1 cellular context compared by ENCODE assay signal in the genomic region with DNA sequence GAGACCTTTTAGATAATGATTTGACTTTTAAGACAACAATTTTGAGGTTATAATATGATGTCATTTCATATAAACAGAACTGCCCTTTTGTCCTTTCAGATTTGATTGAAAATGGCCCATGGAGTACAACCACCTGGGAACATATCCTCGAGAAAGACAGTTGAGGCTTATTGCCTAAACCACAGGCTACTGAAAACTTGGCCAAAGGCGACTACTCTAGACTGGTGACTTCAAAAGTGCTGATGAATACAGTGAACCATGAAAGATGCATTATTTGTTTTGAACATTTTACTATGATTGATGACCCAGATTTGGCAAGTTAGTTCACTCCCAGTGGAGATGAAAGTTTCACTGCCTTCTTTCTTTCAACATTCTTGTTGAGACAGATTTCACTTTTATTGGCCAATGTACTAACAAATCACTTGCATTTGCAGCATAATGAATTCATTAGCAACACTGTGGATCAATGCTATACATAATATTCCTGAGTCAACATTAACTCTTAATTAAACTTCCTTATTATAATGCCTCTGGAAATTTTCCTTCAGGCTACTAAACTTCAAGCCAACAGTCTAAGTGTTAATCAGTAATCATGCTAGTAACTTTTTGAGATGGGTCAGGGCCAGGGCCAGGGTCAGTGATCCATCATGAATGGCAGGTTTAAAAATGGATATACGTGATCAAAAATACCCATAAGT.
TF ChIP-seq lines count a peak whose summit lies in the region.

No MANE protein-coding gene starts in this region.

TF ChIP-seq in HepG2, 621 proteins besides CTCF, POLR2A, EP300 and RAD21 (continued from another document and continues in another):
- TF ChIP-seq ZNF83 (CRISPR knock-in tag; IDR thresholded peaks at IDR 0.05; ENCODE audit: borderline replicate concordance) (no peak), MAZ (IDR thresholded peaks at IDR 0.05; ENCODE audit: borderline replicate concordance, low read depth, low read length) (no peak), MAZ (CRISPR knock-in tag; IDR thresholded peaks at IDR 0.05; ENCODE audit: low read depth) (no peak), NR2F1 (CRISPR knock-in tag; IDR thresholded peaks at IDR 0.05) (peak; percentile 67 to 83; a peak in 3 of 4 replicates), TBP (CRISPR knock-in tag; IDR thresholded peaks at IDR 0.05) (no peak), ZBTB7B (CRISPR knock-in tag; IDR thresholded peaks at IDR 0.05) (no peak), SALL1 (CRISPR knock-in tag; IDR thresholded peaks at IDR 0.05) (peak; percentile 69; the same call in 1 of the 2 replicates), ZNF367 (CRISPR knock-in tag; IDR thresholded peaks at IDR 0.05; ENCODE audit: borderline replicate concordance) (no peak), ARNTL (CRISPR knock-in tag; IDR thresholded peaks at IDR 0.05) (no peak), FOXA1 (IDR thresholded peaks at IDR 0.05) (no peak), FOXA1 (CRISPR knock-in tag; IDR thresholded peaks at IDR 0.05) (peak; percentile 36; the same call in 1 of the 2 replicates)
- TF ChIP-seq, protein P1, sequence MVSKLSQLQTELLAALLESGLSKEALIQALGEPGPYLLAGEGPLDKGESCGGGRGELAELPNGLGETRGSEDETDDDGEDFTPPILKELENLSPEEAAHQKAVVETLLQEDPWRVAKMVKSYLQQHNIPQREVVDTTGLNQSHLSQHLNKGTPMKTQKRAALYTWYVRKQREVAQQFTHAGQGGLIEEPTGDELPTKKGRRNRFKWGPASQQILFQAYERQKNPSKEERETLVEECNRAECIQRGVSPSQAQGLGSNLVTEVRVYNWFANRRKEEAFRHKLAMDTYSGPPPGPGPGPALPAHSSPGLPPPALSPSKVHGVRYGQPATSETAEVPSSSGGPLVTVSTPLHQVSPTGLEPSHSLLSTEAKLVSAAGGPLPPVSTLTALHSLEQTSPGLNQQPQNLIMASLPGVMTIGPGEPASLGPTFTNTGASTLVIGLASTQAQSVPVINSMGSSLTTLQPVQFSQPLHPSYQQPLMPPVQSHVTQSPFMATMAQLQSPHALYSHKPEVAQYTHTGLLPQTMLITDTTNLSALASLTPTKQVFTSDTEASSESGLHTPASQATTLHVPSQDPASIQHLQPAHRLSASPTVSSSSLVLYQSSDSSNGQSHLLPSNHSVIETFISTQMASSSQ (IDR thresholded peaks at IDR 0.05; ENCODE audit: low read depth), result peak; percentile 84
- TF ChIP-seq, protein P1 (CRISPR knock-in tag; IDR thresholded peaks at IDR 0.05; ENCODE audit: borderline replicate concordance), result peak; percentile 90
- TF ChIP-seq, protein P2, sequence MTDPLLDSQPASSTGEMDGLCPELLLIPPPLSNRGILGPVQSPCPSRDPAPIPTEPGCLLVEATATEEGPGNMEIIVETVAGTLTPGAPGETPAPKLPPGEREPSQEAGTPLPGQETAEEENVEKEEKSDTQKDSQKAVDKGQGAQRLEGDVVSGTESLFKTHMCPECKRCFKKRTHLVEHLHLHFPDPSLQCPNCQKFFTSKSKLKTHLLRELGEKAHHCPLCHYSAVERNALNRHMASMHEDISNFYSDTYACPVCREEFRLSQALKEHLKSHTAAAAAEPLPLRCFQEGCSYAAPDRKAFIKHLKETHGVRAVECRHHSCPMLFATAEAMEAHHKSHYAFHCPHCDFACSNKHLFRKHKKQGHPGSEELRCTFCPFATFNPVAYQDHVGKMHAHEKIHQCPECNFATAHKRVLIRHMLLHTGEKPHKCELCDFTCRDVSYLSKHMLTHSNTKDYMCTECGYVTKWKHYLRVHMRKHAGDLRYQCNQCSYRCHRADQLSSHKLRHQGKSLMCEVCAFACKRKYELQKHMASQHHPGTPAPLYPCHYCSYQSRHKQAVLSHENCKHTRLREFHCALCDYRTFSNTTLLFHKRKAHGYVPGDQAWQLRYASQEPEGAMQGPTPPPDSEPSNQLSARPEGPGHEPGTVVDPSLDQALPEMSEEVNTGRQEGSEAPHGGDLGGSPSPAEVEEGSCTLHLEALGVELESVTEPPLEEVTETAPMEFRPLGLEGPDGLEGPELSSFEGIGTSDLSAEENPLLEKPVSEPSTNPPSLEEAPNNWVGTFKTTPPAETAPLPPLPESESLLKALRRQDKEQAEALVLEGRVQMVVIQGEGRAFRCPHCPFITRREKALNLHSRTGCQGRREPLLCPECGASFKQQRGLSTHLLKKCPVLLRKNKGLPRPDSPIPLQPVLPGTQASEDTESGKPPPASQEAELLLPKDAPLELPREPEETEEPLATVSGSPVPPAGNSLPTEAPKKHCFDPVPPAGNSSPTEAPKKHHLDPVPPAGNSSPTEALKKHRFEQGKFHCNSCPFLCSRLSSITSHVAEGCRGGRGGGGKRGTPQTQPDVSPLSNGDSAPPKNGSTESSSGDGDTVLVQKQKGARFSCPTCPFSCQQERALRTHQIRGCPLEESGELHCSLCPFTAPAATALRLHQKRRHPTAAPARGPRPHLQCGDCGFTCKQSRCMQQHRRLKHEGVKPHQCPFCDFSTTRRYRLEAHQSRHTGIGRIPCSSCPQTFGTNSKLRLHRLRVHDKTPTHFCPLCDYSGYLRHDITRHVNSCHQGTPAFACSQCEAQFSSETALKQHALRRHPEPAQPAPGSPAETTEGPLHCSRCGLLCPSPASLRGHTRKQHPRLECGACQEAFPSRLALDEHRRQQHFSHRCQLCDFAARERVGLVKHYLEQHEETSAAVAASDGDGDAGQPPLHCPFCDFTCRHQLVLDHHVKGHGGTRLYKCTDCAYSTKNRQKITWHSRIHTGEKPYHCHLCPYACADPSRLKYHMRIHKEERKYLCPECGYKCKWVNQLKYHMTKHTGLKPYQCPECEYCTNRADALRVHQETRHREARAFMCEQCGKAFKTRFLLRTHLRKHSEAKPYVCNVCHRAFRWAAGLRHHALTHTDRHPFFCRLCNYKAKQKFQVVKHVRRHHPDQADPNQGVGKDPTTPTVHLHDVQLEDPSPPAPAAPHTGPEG (CRISPR knock-in tag; IDR thresholded peaks at IDR 0.05), result no peak
- TF ChIP-seq, protein P3, sequence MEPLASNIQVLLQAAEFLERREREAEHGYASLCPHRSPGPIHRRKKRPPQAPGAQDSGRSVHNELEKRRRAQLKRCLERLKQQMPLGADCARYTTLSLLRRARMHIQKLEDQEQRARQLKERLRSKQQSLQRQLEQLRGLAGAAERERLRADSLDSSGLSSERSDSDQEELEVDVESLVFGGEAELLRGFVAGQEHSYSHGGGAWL (CRISPR knock-in tag; IDR thresholded peaks at IDR 0.05), result no peak
- TF ChIP-seq, protein P4, sequence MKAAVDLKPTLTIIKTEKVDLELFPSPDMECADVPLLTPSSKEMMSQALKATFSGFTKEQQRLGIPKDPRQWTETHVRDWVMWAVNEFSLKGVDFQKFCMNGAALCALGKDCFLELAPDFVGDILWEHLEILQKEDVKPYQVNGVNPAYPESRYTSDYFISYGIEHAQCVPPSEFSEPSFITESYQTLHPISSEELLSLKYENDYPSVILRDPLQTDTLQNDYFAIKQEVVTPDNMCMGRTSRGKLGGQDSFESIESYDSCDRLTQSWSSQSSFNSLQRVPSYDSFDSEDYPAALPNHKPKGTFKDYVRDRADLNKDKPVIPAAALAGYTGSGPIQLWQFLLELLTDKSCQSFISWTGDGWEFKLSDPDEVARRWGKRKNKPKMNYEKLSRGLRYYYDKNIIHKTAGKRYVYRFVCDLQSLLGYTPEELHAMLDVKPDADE (CRISPR knock-in tag; IDR thresholded peaks at IDR 0.05), result no peak
- TF ChIP-seq, protein P5, sequence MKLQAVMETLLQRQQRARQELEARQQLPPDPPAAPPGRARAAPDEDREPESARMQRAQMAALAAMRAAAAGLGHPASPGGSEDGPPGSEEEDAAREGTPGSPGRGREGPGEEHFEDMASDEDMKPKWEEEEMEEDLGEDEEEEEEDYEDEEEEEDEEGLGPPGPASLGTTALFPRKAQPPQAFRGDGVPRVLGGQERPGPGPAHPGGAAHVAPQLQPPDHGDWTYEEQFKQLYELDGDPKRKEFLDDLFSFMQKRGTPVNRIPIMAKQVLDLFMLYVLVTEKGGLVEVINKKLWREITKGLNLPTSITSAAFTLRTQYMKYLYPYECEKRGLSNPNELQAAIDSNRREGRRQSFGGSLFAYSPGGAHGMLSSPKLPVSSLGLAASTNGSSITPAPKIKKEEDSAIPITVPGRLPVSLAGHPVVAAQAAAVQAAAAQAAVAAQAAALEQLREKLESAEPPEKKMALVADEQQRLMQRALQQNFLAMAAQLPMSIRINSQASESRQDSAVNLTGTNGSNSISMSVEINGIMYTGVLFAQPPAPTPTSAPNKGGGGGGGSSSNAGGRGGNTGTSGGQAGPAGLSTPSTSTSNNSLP (IDR thresholded peaks at IDR 0.05; ENCODE audit: low read depth, low read length), result peak; percentile 49
- TF ChIP-seq, protein P6, sequence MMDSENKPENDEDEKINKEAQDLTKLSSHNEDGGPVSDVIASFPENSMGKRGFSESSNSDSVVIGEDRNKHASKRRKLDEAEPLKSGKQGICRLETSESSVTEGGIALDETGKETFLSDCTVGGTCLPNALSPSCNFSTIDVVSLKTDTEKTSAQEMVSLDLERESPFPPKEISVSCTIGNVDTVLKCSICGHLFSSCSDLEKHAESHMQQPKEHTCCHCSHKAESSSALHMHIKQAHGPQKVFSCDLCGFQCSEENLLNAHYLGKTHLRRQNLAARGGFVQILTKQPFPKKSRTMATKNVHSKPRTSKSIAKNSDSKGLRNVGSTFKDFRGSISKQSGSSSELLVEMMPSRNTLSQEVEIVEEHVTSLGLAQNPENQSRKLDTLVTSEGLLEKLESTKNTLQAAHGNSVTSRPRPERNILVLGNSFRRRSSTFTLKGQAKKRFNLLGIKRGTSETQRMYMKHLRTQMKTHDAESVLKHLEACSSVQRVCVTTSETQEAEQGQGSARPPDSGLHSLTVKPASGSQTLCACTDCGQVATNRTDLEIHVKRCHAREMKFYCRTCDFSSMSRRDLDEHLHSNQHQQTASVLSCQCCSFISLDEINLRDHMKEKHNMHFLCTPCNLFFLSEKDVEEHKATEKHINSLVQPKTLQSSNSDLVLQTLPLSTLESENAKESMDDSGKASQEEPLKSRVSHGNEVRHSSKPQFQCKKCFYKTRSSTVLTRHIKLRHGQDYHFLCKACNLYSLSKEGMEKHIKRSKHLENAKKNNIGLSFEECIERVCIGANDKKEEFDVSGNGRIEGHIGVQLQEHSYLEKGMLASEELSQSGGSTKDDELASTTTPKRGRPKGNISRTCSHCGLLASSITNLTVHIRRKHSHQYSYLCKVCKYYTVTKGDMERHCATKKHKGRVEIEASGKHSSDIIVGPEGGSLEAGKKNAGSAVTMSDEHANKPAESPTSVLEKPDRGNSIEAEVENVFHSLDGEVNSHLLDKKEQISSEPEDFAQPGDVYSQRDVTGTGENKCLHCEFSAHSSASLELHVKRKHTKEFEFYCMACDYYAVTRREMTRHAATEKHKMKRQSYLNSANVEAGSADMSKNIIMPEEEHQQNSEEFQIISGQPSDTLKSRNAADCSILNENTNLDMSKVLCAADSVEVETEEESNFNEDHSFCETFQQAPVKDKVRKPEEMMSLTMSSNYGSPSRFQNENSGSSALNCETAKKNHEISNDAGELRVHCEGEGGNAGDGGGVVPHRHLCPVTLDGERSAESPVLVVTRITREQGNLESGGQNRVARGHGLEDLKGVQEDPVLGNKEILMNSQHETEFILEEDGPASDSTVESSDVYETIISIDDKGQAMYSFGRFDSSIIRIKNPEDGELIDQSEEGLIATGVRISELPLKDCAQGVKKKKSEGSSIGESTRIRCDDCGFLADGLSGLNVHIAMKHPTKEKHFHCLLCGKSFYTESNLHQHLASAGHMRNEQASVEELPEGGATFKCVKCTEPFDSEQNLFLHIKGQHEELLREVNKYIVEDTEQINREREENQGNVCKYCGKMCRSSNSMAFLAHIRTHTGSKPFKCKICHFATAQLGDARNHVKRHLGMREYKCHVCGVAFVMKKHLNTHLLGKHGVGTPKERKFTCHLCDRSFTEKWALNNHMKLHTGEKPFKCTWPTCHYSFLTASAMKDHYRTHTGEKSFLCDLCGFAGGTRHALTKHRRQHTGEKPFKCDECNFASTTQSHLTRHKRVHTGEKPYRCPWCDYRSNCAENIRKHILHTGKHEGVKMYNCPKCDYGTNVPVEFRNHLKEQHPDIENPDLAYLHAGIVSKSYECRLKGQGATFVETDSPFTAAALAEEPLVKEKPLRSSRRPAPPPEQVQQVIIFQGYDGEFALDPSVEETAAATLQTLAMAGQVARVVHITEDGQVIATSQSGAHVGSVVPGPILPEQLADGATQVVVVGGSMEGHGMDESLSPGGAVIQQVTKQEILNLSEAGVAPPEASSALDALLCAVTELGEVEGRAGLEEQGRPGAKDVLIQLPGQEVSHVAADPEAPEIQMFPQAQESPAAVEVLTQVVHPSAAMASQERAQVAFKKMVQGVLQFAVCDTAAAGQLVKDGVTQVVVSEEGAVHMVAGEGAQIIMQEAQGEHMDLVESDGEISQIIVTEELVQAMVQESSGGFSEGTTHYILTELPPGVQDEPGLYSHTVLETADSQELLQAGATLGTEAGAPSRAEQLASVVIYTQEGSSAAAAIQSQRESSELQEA (CRISPR knock-in tag; IDR thresholded peaks at IDR 0.05; ENCODE audit: not compliant biosample characterization), result no peak
- TF ChIP-seq, protein P7, sequence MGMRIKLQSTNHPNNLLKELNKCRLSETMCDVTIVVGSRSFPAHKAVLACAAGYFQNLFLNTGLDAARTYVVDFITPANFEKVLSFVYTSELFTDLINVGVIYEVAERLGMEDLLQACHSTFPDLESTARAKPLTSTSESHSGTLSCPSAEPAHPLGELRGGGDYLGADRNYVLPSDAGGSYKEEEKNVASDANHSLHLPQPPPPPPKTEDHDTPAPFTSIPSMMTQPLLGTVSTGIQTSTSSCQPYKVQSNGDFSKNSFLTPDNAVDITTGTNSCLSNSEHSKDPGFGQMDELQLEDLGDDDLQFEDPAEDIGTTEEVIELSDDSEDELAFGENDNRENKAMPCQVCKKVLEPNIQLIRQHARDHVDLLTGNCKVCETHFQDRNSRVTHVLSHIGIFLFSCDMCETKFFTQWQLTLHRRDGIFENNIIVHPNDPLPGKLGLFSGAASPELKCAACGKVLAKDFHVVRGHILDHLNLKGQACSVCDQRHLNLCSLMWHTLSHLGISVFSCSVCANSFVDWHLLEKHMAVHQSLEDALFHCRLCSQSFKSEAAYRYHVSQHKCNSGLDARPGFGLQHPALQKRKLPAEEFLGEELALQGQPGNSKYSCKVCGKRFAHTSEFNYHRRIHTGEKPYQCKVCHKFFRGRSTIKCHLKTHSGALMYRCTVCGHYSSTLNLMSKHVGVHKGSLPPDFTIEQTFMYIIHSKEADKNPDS (CRISPR knock-in tag; IDR thresholded peaks at IDR 0.05), result no peak
- TF ChIP-seq, protein P8, sequence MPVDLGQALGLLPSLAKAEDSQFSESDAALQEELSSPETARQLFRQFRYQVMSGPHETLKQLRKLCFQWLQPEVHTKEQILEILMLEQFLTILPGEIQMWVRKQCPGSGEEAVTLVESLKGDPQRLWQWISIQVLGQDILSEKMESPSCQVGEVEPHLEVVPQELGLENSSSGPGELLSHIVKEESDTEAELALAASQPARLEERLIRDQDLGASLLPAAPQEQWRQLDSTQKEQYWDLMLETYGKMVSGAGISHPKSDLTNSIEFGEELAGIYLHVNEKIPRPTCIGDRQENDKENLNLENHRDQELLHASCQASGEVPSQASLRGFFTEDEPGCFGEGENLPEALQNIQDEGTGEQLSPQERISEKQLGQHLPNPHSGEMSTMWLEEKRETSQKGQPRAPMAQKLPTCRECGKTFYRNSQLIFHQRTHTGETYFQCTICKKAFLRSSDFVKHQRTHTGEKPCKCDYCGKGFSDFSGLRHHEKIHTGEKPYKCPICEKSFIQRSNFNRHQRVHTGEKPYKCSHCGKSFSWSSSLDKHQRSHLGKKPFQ (CRISPR knock-in tag; IDR thresholded peaks at IDR 0.05; ENCODE audit: insufficient replicate concordance), result no peak
